In the genomic region with DNA sequence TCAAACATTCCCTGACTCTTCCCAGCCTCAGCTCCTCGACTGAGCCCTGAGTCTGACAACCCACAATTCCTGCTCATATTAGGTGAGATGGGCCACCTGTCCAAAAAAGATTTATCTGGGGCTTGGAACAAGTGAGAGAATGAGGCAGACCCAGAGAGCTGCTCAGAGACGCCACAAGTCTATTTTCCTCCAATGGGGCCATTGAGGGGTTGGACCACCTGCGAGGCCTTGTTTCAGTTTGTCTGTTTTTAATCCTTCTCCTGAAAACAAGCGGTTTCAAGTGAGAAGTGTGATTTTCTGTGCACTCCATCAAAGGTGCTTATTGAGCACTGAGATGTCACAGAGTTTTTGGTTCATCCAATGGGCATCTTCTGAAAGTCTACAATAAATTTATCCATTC, we compare ENCODE assay signal across 24 cellular contexts.
"Had no signal": no experiment of that assay in that cellular context is flagged by ENCODE, and none has a peak within 500 bp of the region (broad histone marks: within the 10 kb centered on the region; RNA-seq: fewer than 3 reads in every experiment).

No MANE protein-coding gene starts in this region.

- DNase-seq: colonic mucosa; cortex of kidney; effector CD8-positive, alpha-beta T cell; effector memory CD8-positive, alpha-beta T cell; endodermal cell; erythroblast; esophagus squamous epithelium; foreskin fibroblast; foreskin melanocyte; gastrocnemius medialis; glutamatergic neuron; head of caudate nucleus; heart right ventricle; hippocampal formation; left cardiac atrium; left lung; left ventricle myocardium superior; lower lobe of right lung; mesenchymal stem cell; mucosa of descending colon had no signal

- H3K36me3 ChIP-seq: colonic mucosa, esophagus squamous epithelium, gastrocnemius medialis, left lung, lower lobe of right lung had no signal

- ATAC-seq: effector memory CD8-positive, alpha-beta T cell; esophagus mucosa; gastrocnemius medialis; heart right ventricle; left cardiac atrium; left lung; left ventricle myocardium superior; lower lobe of right lung; mucosa of descending colon had no signal

- H3K27ac ChIP-seq: colonic mucosa, epithelial cell of prostate, esophagus squamous epithelium, gastrocnemius medialis, heart right ventricle, left lung, lower lobe of right lung had no signal

- H3K4me3 ChIP-seq: colonic mucosa, esophagus squamous epithelium, gastrocnemius medialis, heart right ventricle, left lung, lower lobe of right lung, mucosa of descending colon had no signal

- H3K9me3 ChIP-seq: colonic mucosa, esophagus squamous epithelium, gastrocnemius medialis, heart right ventricle, left lung, lower lobe of right lung, mucosa of descending colon had no signal

- H3K9me3 Mint-ChIP-seq: dendritic cell treated with granulocyte-macrophage colony-stimulating factor and Interleukin-4, amounts not matched to agents 40 ng/mL and 50 ng/mL, for 4 days; effector memory CD8-positive, alpha-beta T cell; endodermal cell; mesothelial cell of epicardium had no signal

- H3K27ac Mint-ChIP-seq: dendritic cell treated with granulocyte-macrophage colony-stimulating factor and Interleukin-4, amounts not matched to agents 40 ng/mL and 50 ng/mL, for 4 days; effector memory CD8-positive, alpha-beta T cell; endodermal cell; mesothelial cell of epicardium had no signal

- H3K4me3 Mint-ChIP-seq: dendritic cell treated with granulocyte-macrophage colony-stimulating factor and Interleukin-4, amounts not matched to agents 40 ng/mL and 50 ng/mL, for 4 days; effector memory CD8-positive, alpha-beta T cell; endodermal cell; mesothelial cell of epicardium had no signal

- H3K36me3 Mint-ChIP-seq: mesothelial cell of epicardium had no signal

- H3K4me1 Mint-ChIP-seq: endodermal cell had no signal

- H3K27me3 ChIP-seq: colonic mucosa, esophagus squamous epithelium, gastrocnemius medialis, heart right ventricle, left lung had no signal

- H3K4me1 ChIP-seq: colonic mucosa, esophagus squamous epithelium, gastrocnemius medialis, left lung, lower lobe of right lung had no signal

- H3K27me3 Mint-ChIP-seq: effector memory CD8-positive, alpha-beta T cell had no signal
